Comparison of ENCODE assay signal across 25 cellular contexts in genomic region chr5:1847056-1847455, GRCh38. TPM values are rescaled to one million over a fixed set of nuclear protein-coding genes. Genes with fewer than 3 reads are reported as not detected.
"Had no signal": no experiment of that assay in that cellular context is flagged by ENCODE, and none has a peak within 500 bp of the region (broad histone marks: within the 10 kb centered on the region; RNA-seq: fewer than 3 reads in every experiment).

No MANE protein-coding gene starts in this region.

- H3K27ac ChIP-seq: SJCRH30 had no signal

- H3K4me1 ChIP-seq: SJCRH30 had no signal

- H3K4me3 ChIP-seq: MG63, SJCRH30 had no signal

- DNase-seq: IMR-90, Karpas-422, KG1, MG63, NCI-H1092, NCI-H1105 treated with DMSO at 0.1 percent for 48 hours, NCI-H1417 treated with DMSO at 0.1 percent for 48 hours, NCI-H146, NCI-H1694 treated with DMSO at 0.1 percent for 48 hours, NCI-H1930, NCI-H2081, NCI-H2107, NCI-H226, NCI-H446, NCI-H510A, NCI-H524 treated with DMSO at 0.1 percent for 48 hours, NCI-H69, NCI-H774, RPMI8226, SHP77 treated with DMSO at 0.1 percent for 48 hours, SJCRH30 had no signal

- H3K9me3 ChIP-seq: MG63, SJCRH30 had no signal

- H3K27me3 ChIP-seq: SJCRH30 had no signal

- ATAC-seq: HepG2, SK-N-SH treated with all-trans-retinoic acid at 6 μM for 48 hours had no signal

- FAIRE-seq: HepG2, RCC 7860 had no signal

- H3K36me3 ChIP-seq: MG63, SJCRH30 had no signal

RNA-seq across cellular contexts. Expression of gene IRX4, which starts 35.7 kb away (rescaled TPM):
- total RNA-seq: HepG2, HT1080, IMR-90, SJCRH30 had no signal
- polyA plus RNA-seq: HepG2, IMR-90 had no signal
